ENCODE assay signal across 17 cellular contexts in the genomic region with DNA sequence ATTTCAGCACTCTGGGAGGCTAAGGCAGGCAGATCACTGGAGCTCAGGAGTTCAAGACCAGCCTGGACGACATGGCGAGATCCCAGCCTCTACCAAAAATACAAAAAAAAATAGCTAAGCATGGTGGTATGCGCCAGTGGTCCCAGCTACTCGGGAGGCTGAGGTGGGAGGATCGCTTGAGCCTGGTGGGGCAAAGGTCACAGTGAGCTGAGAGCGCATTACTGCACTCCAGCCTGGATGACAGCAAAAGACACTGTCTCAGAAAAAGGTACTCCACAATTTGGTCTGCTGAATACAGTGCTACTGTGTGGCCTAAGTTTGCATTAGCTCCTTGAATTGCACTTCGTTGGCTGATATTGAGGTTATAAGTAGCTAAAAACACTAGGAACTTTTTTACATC.
DNase-seq lines count a peak whose midpoint lies in the region; ATAC-seq and TF ChIP-seq lines count a peak whose summit lies in the region.
"Had no signal": no experiment of that assay in that cellular context is flagged by ENCODE, and none has a peak within 500 bp of the region (broad histone marks: within the 10 kb centered on the region; RNA-seq: fewer than 3 reads in every experiment).

No MANE protein-coding gene starts in this region.

- H3K14ac ChIP-seq in mesenchymal stem cell (ENCODE audit: low read length in 2 of 2) (no peak overlapping the region), trophoblast cell (ENCODE audit: low read length) (peak overlapping the region; percentile 4)

- H3K79me2 ChIP-seq in SK-N-SH (ENCODE audit: insufficient read depth) (peaks cover 99% of the 10 kb centered on the region), PC-3 (ENCODE audit: low read length) (no peaks in the 10 kb centered on the region), trophoblast cell (ENCODE audit: control insufficient read depth, insufficient read depth, low read length, poor library complexity) (peaks cover 2% of the 10 kb centered on the region)

- H2AK5ac ChIP-seq in mesenchymal stem cell (ENCODE audit: low read length, severe bottlenecking) (no peak overlapping the region), trophoblast cell (ENCODE audit: low read length) (no peak overlapping the region)

- H2AFZ ChIP-seq in SK-N-SH (ENCODE audit: low read depth) (no peak overlapping the region), PC-3 (ENCODE audit: low read length) (no peak overlapping the region), mesenchymal stem cell (ENCODE audit: low read depth, low read length) (no peak overlapping the region), trophoblast cell (ENCODE audit: insufficient read depth, low read length, poor library complexity) (no peak overlapping the region)
- H2AFZ ChIP-seq: GM23338 had no signal

- H3K27me3 ChIP-seq in SK-N-SH (ENCODE audit: insufficient read depth): no peaks in the 10 kb centered on the region
- no peaks in the 10 kb centered on the region for H3K27me3 ChIP-seq in PC-3 (ENCODE audit: low read length)
- no peaks in the 10 kb centered on the region for H3K27me3 ChIP-seq in mesenchymal stem cell (ENCODE audit: control insufficient read depth in 1 of 2, insufficient read depth in 1 of 2, low read length in 2 of 2)
- no peaks in the 10 kb centered on the region for H3K27me3 ChIP-seq in trophoblast cell (ENCODE audit: insufficient read depth, low read length)
- H3K27me3 ChIP-seq: BLaER1 had no signal

- H3K27me3 Mint-ChIP-seq in activated naive CD8-positive, alpha-beta T cell treated with anti-CD3 and anti-CD28 coated beads for 36 hours: no peaks in the 10 kb centered on the region
- H3K27me3 Mint-ChIP-seq: CD4-positive, alpha-beta memory T cell had no signal

- no peak overlapping the region for H4K12ac ChIP-seq in trophoblast cell (ENCODE audit: low read depth, low read length)

- no peak for TF ChIP-seq EP300 in SK-N-SH (IDR thresholded peaks at IDR 0.05; ENCODE audit: borderline replicate concordance in 1 of 2, low read depth in 1 of 2, low read length in 1 of 2)

- H4K91ac ChIP-seq in mesenchymal stem cell (ENCODE audit: low read length): no peak overlapping the region
- peak overlapping the region; percentile 59 for H4K91ac ChIP-seq in trophoblast cell (ENCODE audit: low read depth, low read length)

- H3K18ac ChIP-seq in mesenchymal stem cell (ENCODE audit: low read depth in 1 of 2, low read length in 2 of 2): no peak overlapping the region
- H3K18ac ChIP-seq in trophoblast cell (ENCODE audit: low read length): no peak overlapping the region

- H3K9me2 ChIP-seq in SK-N-SH: no peaks in the 10 kb centered on the region
- no peaks in the 10 kb centered on the region for H3K9me2 ChIP-seq in PC-3 (replicated peaks; ENCODE audit: low read length)

- H3K4ac ChIP-seq in mesenchymal stem cell (ENCODE audit: low read depth in 1 of 2, low read length in 2 of 2) (no peak overlapping the region), trophoblast cell (ENCODE audit: low read depth, low read length) (no peak overlapping the region)

- H3K4me3 Mint-ChIP-seq in activated naive CD8-positive, alpha-beta T cell treated with anti-CD3 and anti-CD28 coated beads for 36 hours: no peak overlapping the region
- H3K4me3 Mint-ChIP-seq: CD14-positive monocyte; CD4-positive, alpha-beta memory T cell; GM23338 had no signal

- no peak overlapping the region for H2BK12ac ChIP-seq in mesenchymal stem cell (ENCODE audit: low read length in 2 of 2)
- no peak overlapping the region for H2BK12ac ChIP-seq in trophoblast cell (ENCODE audit: low read length)

- H2BK15ac ChIP-seq in mesenchymal stem cell (ENCODE audit: low read depth, poor library complexity, severe bottlenecking): no peak overlapping the region

- no peak overlapping the region for H3K9ac ChIP-seq in SK-N-SH
- H3K9ac ChIP-seq in PC-3 (ENCODE audit: low read length): no peak overlapping the region
- H3K9ac ChIP-seq in mesenchymal stem cell (ENCODE audit: low read length): no peak overlapping the region
- no peak overlapping the region for H3K9ac ChIP-seq in trophoblast cell (ENCODE audit: low read length)
- H3K9ac ChIP-seq: BLaER1 had no signal

- TF ChIP-seq CTCF in SK-N-SH (IDR thresholded peaks at IDR 0.05): no peak
- TF ChIP-seq CTCF in PC-3 (conservative IDR thresholded peaks at IDR 0.05; ENCODE audit: low read depth, low read length): no peak

- H3K27ac ChIP-seq in SK-N-SH (ENCODE audit: low read depth in 2 of 2, low read length in 1 of 2) (0 out of 4 replicates have a peak overlapping the region, but pooled peaks of 1 of the 2 experiments have one; percentile 46), PC-3 (ENCODE audit: low read length) (no peak overlapping the region), mesenchymal stem cell (ENCODE audit: low read length, poor library complexity, severe bottlenecking) (no peak overlapping the region), trophoblast cell (ENCODE audit: low read depth, low read length) (peak overlapping the region; percentile 4)
- H3K27ac ChIP-seq: 22Rv1, BLaER1 had no signal

- BruUV-seq in PC-3 (replicated peaks; lab: Mats Ljungman, UMichigan): TSS peak; percentile 8

- H3K23ac ChIP-seq in mesenchymal stem cell (ENCODE audit: low read length in 2 of 2): no peak overlapping the region
- H3K23ac ChIP-seq in trophoblast cell (ENCODE audit: low read length): no peak overlapping the region

- H3K9me3 ChIP-seq in SK-N-SH: no peaks in the 10 kb centered on the region
- no peaks in the 10 kb centered on the region for H3K9me3 ChIP-seq in PC-3 (ENCODE audit: low read length)
- no peaks in the 10 kb centered on the region for H3K9me3 ChIP-seq in mesenchymal stem cell (ENCODE audit: control insufficient read depth, low read length)
- no peaks in the 10 kb centered on the region for H3K9me3 ChIP-seq in trophoblast cell (ENCODE audit: insufficient read depth, low read depth, low read length)
- H3K9me3 ChIP-seq: BLaER1 had no signal

- H3K36me3 Mint-ChIP-seq in activated naive CD8-positive, alpha-beta T cell treated with anti-CD3 and anti-CD28 coated beads for 36 hours: peaks cover 2% of the 10 kb centered on the region
- H3K36me3 Mint-ChIP-seq: CD14-positive monocyte had no signal

- H3F3A ChIP-seq in SK-N-SH (replicated peaks; ENCODE audit: insufficient read depth) (peaks cover 78% of the 10 kb centered on the region), PC-3 (ENCODE audit: low read length, unreplicated experiment) (no peaks in the 10 kb centered on the region)

- peaks cover 48 to 90% of the 10 kb centered on the region in 2 experiments for H3K36me3 ChIP-seq in SK-N-SH (replicated peaks in 1 of 2; ENCODE audit: control insufficient read depth in 1 of 2, insufficient read depth in 2 of 2, low read length in 1 of 2)
- peaks cover 35% of the 10 kb centered on the region for H3K36me3 ChIP-seq in PC-3 (ENCODE audit: low read depth, low read length)
- peaks cover 16 to 68% of the 10 kb centered on the region in 2 experiments for H3K36me3 ChIP-seq in mesenchymal stem cell (ENCODE audit: control insufficient read depth in 1 of 2, insufficient read depth in 2 of 2, low read depth in 1 of 2, low read length in 2 of 2)
- H3K36me3 ChIP-seq in trophoblast cell (ENCODE audit: control insufficient read depth in 1 of 2, insufficient read depth in 2 of 2, low read length in 2 of 2): peaks cover 8 to 11% of the 10 kb centered on the region in 2 experiments

- POLR2A ChIA-PET in SK-N-SH (lab: Yijun Ruan, JAX): no interaction called here
- POLR2A ChIA-PET in PC-3 (lab: Charles Lee; ENCODE audit: unreplicated experiment): interaction anchor here (0.5 kb wide), 1 partner anchor 12 kb away, joined by 3 read pairs; no protein-coding TSS in a partner anchor

- intact Hi-C loops in PC-3 (cut with micrococcal nuclease): no loop called here

- peak overlapping the region; percentile 38 for H4K8ac ChIP-seq in mesenchymal stem cell (ENCODE audit: low read length)
- H4K8ac ChIP-seq in trophoblast cell (ENCODE audit: low read depth, low read length): no peak overlapping the region

- H3K4me2 ChIP-seq in SK-N-SH: no peak overlapping the region
- no peak overlapping the region for H3K4me2 ChIP-seq in PC-3 (ENCODE audit: low read length)
- no peak overlapping the region for H3K4me2 ChIP-seq in mesenchymal stem cell (ENCODE audit: low read length, poor library complexity, severe bottlenecking)
- no peak overlapping the region for H3K4me2 ChIP-seq in trophoblast cell (ENCODE audit: low read length)
- H3K4me2 ChIP-seq: BLaER1, GM23338 had no signal

- DNase-seq in SK-N-SH (no peak), PC-3 (no peak), mesenchymal stem cell (no peak), trophoblast cell (no peak), NCI-H2029 (lab: John Stamatoyannopoulos, UW) (no peak), SIG-M5 treated with dmso at 0.1 percent for 504 hours (lab: John Stamatoyannopoulos, UW; ENCODE audit: unreplicated experiment) (no peak)
- DNase-seq in activated naive CD8-positive, alpha-beta T cell treated with anti-CD3 and anti-CD28 coated beads for 36 hours: no peak
- DNase-seq: CD4-positive, alpha-beta memory T cell; DMS153; DMS79; GDM1; HCEC 1CT had no signal

- WGBS in SK-N-SH (ENCODE audit: low lambda C conversion rate): 92% methylated on average over 7 of the region's 7 CpGs
- WGBS in mesenchymal stem cell: 98% methylated on average over 7 of the region's 7 CpGs
- no CpG with 5 or more reads among the region's 7 CpGs for WGBS in trophoblast cell (ENCODE audit: extremely low coverage, insufficient coverage, insufficient read length)

- H2BK5ac ChIP-seq in mesenchymal stem cell (ENCODE audit: low read depth, low read length, poor library complexity, severe bottlenecking): no peak overlapping the region
- H2BK5ac ChIP-seq in trophoblast cell (ENCODE audit: low read depth, low read length, poor library complexity): no peak overlapping the region

- no peak overlapping the region for H3K27ac Mint-ChIP-seq in activated naive CD8-positive, alpha-beta T cell treated with anti-CD3 and anti-CD28 coated beads for 36 hours
- H3K27ac Mint-ChIP-seq: CD14-positive monocyte; CD4-positive, alpha-beta memory T cell; GM23338 had no signal

- H3K79me1 ChIP-seq in mesenchymal stem cell (replicated peaks; ENCODE audit: low read length, poor library complexity, severe bottlenecking) (peaks cover 7% of the 10 kb centered on the region), trophoblast cell (ENCODE audit: low read length) (peaks cover 9% of the 10 kb centered on the region)

- H3K9me3 Mint-ChIP-seq in activated naive CD8-positive, alpha-beta T cell treated with anti-CD3 and anti-CD28 coated beads for 36 hours: no peaks in the 10 kb centered on the region
- H3K9me3 Mint-ChIP-seq: CD14-positive monocyte; CD4-positive, alpha-beta memory T cell; GM23338 had no signal

- no peaks in the 10 kb centered on the region for H3K4me1 Mint-ChIP-seq in activated naive CD8-positive, alpha-beta T cell treated with anti-CD3 and anti-CD28 coated beads for 36 hours
- H3K4me1 Mint-ChIP-seq: CD14-positive monocyte; CD4-positive, alpha-beta memory T cell; GM23338 had no signal

- H2BK120ac ChIP-seq in mesenchymal stem cell (ENCODE audit: low read depth, low read length) (no peak overlapping the region), trophoblast cell (ENCODE audit: insufficient read depth, low read length, poor library complexity) (no peak overlapping the region)

- H3K4me3 ChIP-seq in SK-N-SH (ENCODE audit: low read depth in 2 of 2, low read length in 1 of 2) (no peak overlapping the region), PC-3 (ENCODE audit: low read length) (no peak overlapping the region), mesenchymal stem cell (ENCODE audit: insufficient read depth in 1 of 2, low read depth in 1 of 2, low read length in 2 of 2) (no peak overlapping the region), trophoblast cell (ENCODE audit: low read depth, low read length) (no peak overlapping the region)
- H3K4me3 ChIP-seq: BLaER1, GM23338 had no signal

- no peak for TF ChIP-seq RAD21 in SK-N-SH (IDR thresholded peaks at IDR 0.05; ENCODE audit: low read length)

- H3K4me1 ChIP-seq in SK-N-SH (ENCODE audit: control insufficient read depth in 1 of 2, insufficient read depth in 2 of 2, low read depth in 1 of 2, low read length in 1 of 2) (no peaks in the 10 kb centered on the region; a peak in 2 of 4 replicates), PC-3 (ENCODE audit: insufficient read depth, low read length) (peaks cover 16% of the 10 kb centered on the region), mesenchymal stem cell (ENCODE audit: control insufficient read depth, insufficient read depth, low read depth, low read length) (no peaks in the 10 kb centered on the region), trophoblast cell (ENCODE audit: control insufficient read depth in 1 of 2, insufficient read depth in 2 of 2, low read length in 2 of 2) (peaks cover 2 to 3% of the 10 kb centered on the region in 2 experiments)
- H3K4me1 ChIP-seq: BLaER1 had no signal

- CTCF ChIA-PET in SK-N-SH (lab: Yijun Ruan, JAX): interaction anchor here (0.8 to 1.2 kb wide), 2 partner anchors 21 to 148 kb away, joined by 3 read pairs; no protein-coding TSS in a partner anchor
- CTCF ChIA-PET in PC-3 (lab: Charles Lee): no interaction called here

- ATAC-seq in SK-N-SH treated with all-trans-retinoic acid at 6 μM for 48 hours (no peak; the same call in 2 of the 3 replicates), PC-3 (no peak)
- ATAC-seq: GM23338 had no signal

- H4K20me1 ChIP-seq in SK-N-SH (ENCODE audit: insufficient read depth): no peaks in the 10 kb centered on the region
- H4K20me1 ChIP-seq in PC-3 (ENCODE audit: low read length): no peaks in the 10 kb centered on the region
- H4K20me1 ChIP-seq: BLaER1 had no signal
